19 cellular contexts compared by ENCODE assay signal in the genomic region with DNA sequence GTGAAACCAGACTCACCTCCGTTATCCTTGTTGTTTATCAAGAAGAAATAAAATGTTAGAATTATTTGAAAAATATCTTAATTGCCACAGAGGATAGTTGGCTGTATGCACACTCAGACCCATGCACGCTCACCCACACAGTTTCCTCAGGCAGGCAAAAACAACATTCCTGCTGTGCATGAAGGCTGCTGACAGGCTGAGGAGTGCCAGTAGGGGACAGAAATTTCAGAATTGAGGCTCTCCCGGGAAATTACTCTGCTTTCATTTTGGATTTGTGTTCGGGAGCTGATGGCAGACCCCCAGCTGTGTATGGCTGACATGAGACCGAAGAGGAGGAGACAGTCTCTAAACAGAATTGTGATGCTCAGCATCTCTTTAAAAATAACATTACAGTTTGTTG.
"Had no signal": no experiment of that assay in that cellular context is flagged by ENCODE, and none has a peak within 500 bp of the region (broad histone marks: within the 10 kb centered on the region; RNA-seq: fewer than 3 reads in every experiment).

No MANE protein-coding gene starts in this region.

- H3K9me3 ChIP-seq: body of pancreas, esophagus squamous epithelium, prostate gland, right lobe of liver, testis, upper lobe of right lung had no signal

- DNase-seq: activated CD4-positive, alpha-beta memory T cell treated with anti-CD3 and anti-CD28 coated beads, Interleukin-2, amount 10 ng/mL, durations not matched to agents 7 days and 5 days; activated CD4-positive, alpha-beta T cell treated with anti-CD3 and anti-CD28 coated beads for 48 hours; activated CD4-positive, CD25-positive, alpha-beta regulatory T cell; activated CD8-positive, alpha-beta memory T cell treated with anti-CD3 and anti-CD28 coated beads, Interleukin-2, amount 10 ng/mL, durations not matched to agents 7 days and 5 days; activated naive CD4-positive, alpha-beta T cell; body of pancreas; effector CD8-positive, alpha-beta T cell; esophagus squamous epithelium; left colon; mammary epithelial cell; midbrain; right lobe of liver; stimulated activated CD4-positive, alpha-beta T cell treated with anti-CD3 and anti-CD28 coated beads, Interleukin-4, amount 100 ng/mL, for 4 hours; T-cell; T-helper 9 cell; testis had no signal

- H3K27ac ChIP-seq: body of pancreas, esophagus squamous epithelium, prostate gland, right lobe of liver, testis, upper lobe of right lung had no signal

- H3K4me1 ChIP-seq: body of pancreas, prostate gland, right lobe of liver, testis, upper lobe of right lung had no signal

- H3K4me3 ChIP-seq: body of pancreas, esophagus squamous epithelium, prostate gland, right lobe of liver, smooth muscle cell, testis, upper lobe of right lung had no signal

- H3K27me3 ChIP-seq: body of pancreas, esophagus squamous epithelium, right lobe of liver, testis, upper lobe of right lung had no signal

- H3K4me2 ChIP-seq: smooth muscle cell had no signal
